8 cellular contexts compared by ENCODE assay signal in genomic region chr18:53380063-53380639, GRCh38.
A peak's percentile ranks its signal among the peaks of the same experiment; 100 is the strongest.
DNase-seq lines count a peak whose midpoint lies in the region; ATAC-seq and TF ChIP-seq lines count a peak whose summit lies in the region.
"Had no signal": no experiment of that assay in that cellular context is flagged by ENCODE, and none has a peak within 500 bp of the region (broad histone marks: within the 10 kb centered on the region; RNA-seq: fewer than 3 reads in every experiment).

No MANE protein-coding gene starts in this region.

- no peak overlapping the region for H3K4me2 ChIP-seq in PC-3 (ENCODE audit: low read length)

- H3K4me3 ChIP-seq in GM12864 (ENCODE audit: low read depth, low read length) (no peak overlapping the region), PC-3 (ENCODE audit: low read length) (no peak overlapping the region)
- H3K4me3 ChIP-seq: skin epidermis had no signal

- H3K27ac ChIP-seq in PC-3 (ENCODE audit: low read length): no peak overlapping the region
- H3K27ac ChIP-seq: skin epidermis had no signal

- 0 out of 2 replicates have a peak, but pooled peaks cover 3% of the 10 kb centered on the region for H3K27me3 ChIP-seq in PC-3 (ENCODE audit: low read length)

- DNase-seq in GM12864 (ENCODE audit: low read depth) (peak; percentile 10), PC-3 (peak; percentile 50), hepatic stellate cell (ENCODE audit: low spot score) (peak; percentile 2)
- no peak for DNase-seq in stimulated activated naive CD8-positive, alpha-beta T cell treated with anti-CD3 and anti-CD28 coated beads, Interleukin-15, Interleukin-2, amounts not matched to agents 100 U/mL and 50 U/mL, for 24 hours

- intact Hi-C loops in PC-3 (cut with micrococcal nuclease): no loop called here

- no peaks in the 10 kb centered on the region for H4K20me1 ChIP-seq in PC-3 (ENCODE audit: low read length)

- H3K9me2 ChIP-seq in PC-3 (replicated peaks; ENCODE audit: low read length): no peaks in the 10 kb centered on the region

- no peak overlapping the region for H3K9ac ChIP-seq in PC-3 (ENCODE audit: low read length)

- H3K79me2 ChIP-seq in PC-3 (ENCODE audit: low read length): no peaks in the 10 kb centered on the region

- ATAC-seq in HG03432 (IDR thresholded peaks at IDR 0.05; ENCODE audit: unreplicated experiment) (peak; percentile 81), PC-3 (peak; percentile 24; the same call in 1 of the 2 replicates), GM18520 (IDR thresholded peaks at IDR 0.05; ENCODE audit: unreplicated experiment) (no peak), HG03175 (IDR thresholded peaks at IDR 0.05; ENCODE audit: unreplicated experiment) (no peak)
- ATAC-seq in stimulated activated naive CD8-positive, alpha-beta T cell treated with anti-CD3 and anti-CD28 coated beads, Interleukin-15, Interleukin-2, amounts not matched to agents 100 U/mL and 50 U/mL, for 24 hours: no peak

- no peaks in the 10 kb centered on the region for H3K4me1 ChIP-seq in PC-3 (ENCODE audit: insufficient read depth, low read length)

- TF ChIP-seq CTCF in GM12864 (IDR thresholded peaks at IDR 0.05; ENCODE audit: low read depth, low read length, missing control alignments): peak; percentile 49
- TF ChIP-seq CTCF in PC-3 (conservative IDR thresholded peaks at IDR 0.05; ENCODE audit: low read depth, low read length): peak; percentile 50

- H2AFZ ChIP-seq in PC-3 (ENCODE audit: low read length): no peak overlapping the region

- POLR2A ChIA-PET in PC-3 (lab: Charles Lee; ENCODE audit: unreplicated experiment): no interaction called here

- CTCF ChIA-PET in PC-3 (lab: Charles Lee): no interaction called here

- no TSS peak for BruUV-seq in PC-3 (replicated peaks; lab: Mats Ljungman, UMichigan)

- no peaks in the 10 kb centered on the region for H3K9me3 ChIP-seq in PC-3 (ENCODE audit: low read length)

- H3F3A ChIP-seq in PC-3 (ENCODE audit: low read length, unreplicated experiment): no peaks in the 10 kb centered on the region

- H3K36me3 ChIP-seq in PC-3 (ENCODE audit: low read depth, low read length): no peaks in the 10 kb centered on the region

Comparison
In these comparisons a context has a peak if more than half of its experiments do, and no peak if none do; other contexts are left out.
1. ATAC-seq: peak in HG03432 (single experiment) and PC-3 (single experiment); none in GM18520 (single experiment), HG03175 (single experiment) and stimulated activated naive CD8-positive, alpha-beta T cell treated with anti-CD3 and anti-CD28 coated beads, Interleukin-15, Interleukin-2, amounts not matched to agents 100 U/mL and 50 U/mL, for 24 hours (single experiment).